Comparison of ENCODE assay signal across 1 cellular context in genomic region chr11:61960532-61960931, GRCh38.
TF ChIP-seq lines count a peak whose summit lies in the region.

No MANE protein-coding gene starts in this region.

TF ChIP-seq in A549, 52 proteins besides CTCF, POLR2A, EP300 and RAD21:
- TF ChIP-seq NPAS2 (CRISPR knock-in tag; IDR thresholded peaks at IDR 0.05; ENCODE audit: borderline replicate concordance) (no peak), HES2 (IDR thresholded peaks at IDR 0.05) (no peak), BHLHE40 (IDR thresholded peaks at IDR 0.05; ENCODE audit: low read depth, low read length) (no peak), HEYL (CRISPR knock-in tag; IDR thresholded peaks at IDR 0.05) (no peak), RNF2 (IDR thresholded peaks at IDR 0.05; ENCODE audit: borderline replicate concordance, low read depth) (no peak), NFE2L2 (conservative IDR thresholded peaks at IDR 0.05; ENCODE audit: low read length) (no peak), NR3C1 (IDR thresholded peaks at IDR 0.05) (no peak), MAZ (IDR thresholded peaks at IDR 0.05; ENCODE audit: borderline replicate concordance, low read depth, low read length) (no peak), RARB (CRISPR knock-in tag; IDR thresholded peaks at IDR 0.05) (no peak), RCOR1 (IDR thresholded peaks at IDR 0.05; ENCODE audit: low read depth, low read length) (no peak), RFX5 (IDR thresholded peaks at IDR 0.05) (no peak), JUNB (IDR thresholded peaks at IDR 0.05) (no peak), CBX2 (IDR thresholded peaks at IDR 0.05; ENCODE audit: borderline replicate concordance, low read depth) (no peak), CHD2 (IDR thresholded peaks at IDR 0.05; ENCODE audit: low read length, partially characterized antibody) (no peak)
- TF ChIP-seq, protein P1, sequence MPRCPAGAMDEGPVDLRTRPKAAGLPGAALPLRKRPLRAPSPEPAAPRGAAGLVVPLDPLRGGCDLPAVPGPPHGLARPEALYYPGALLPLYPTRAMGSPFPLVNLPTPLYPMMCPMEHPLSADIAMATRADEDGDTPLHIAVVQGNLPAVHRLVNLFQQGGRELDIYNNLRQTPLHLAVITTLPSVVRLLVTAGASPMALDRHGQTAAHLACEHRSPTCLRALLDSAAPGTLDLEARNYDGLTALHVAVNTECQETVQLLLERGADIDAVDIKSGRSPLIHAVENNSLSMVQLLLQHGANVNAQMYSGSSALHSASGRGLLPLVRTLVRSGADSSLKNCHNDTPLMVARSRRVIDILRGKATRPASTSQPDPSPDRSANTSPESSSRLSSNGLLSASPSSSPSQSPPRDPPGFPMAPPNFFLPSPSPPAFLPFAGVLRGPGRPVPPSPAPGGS (IDR thresholded peaks at IDR 0.05) = no peak
- TF ChIP-seq, protein P2, sequence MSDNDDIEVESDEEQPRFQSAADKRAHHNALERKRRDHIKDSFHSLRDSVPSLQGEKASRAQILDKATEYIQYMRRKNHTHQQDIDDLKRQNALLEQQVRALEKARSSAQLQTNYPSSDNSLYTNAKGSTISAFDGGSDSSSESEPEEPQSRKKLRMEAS (IDR thresholded peaks at IDR 0.05) = no peak
- TF ChIP-seq, protein P3, sequence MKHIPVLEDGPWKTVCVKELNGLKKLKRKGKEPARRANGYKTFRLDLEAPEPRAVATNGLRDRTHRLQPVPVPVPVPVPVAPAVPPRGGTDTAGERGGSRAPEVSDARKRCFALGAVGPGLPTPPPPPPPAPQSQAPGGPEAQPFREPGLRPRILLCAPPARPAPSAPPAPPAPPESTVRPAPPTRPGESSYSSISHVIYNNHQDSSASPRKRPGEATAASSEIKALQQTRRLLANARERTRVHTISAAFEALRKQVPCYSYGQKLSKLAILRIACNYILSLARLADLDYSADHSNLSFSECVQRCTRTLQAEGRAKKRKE (CRISPR knock-in tag; IDR thresholded peaks at IDR 0.05; ENCODE audit: low read depth) = no peak
